In genomic region chr19:14031719-14032480, GRCh38 we compare ENCODE assay signal across 8 cellular contexts. TPM values are rescaled to one million over a fixed set of nuclear protein-coding genes. Genes with fewer than 3 reads are reported as not detected.
DNase-seq lines count a peak whose midpoint lies in the region; ATAC-seq and TF ChIP-seq lines count a peak whose summit lies in the region.

Gene IL27RA (plus strand): TSS chr19:14031762. CDS start chr19:14031873, 111 bp downstream.

- H3K27ac ChIP-seq in mesodermal cell (ENCODE audit: low read depth, low read length, severe bottlenecking) = no peak within 1 kb of the TSS

- H3K4me1 Mint-ChIP-seq in activated CD4-positive, alpha-beta memory T cell treated with anti-CD3 and anti-CD28 coated beads, Interleukin-2, amount 10 ng/mL, durations not matched to agents 7 days and 5 days = peaks cover 25% of the 10 kb centered on the region

- peaks cover 5% of the 10 kb centered on the region for H3K27me3 Mint-ChIP-seq in activated CD4-positive, alpha-beta memory T cell treated with anti-CD3 and anti-CD28 coated beads, Interleukin-2, amount 10 ng/mL, durations not matched to agents 7 days and 5 days

- H3K9me3 ChIP-seq in mesodermal cell (ENCODE audit: control insufficient read depth, low read length) = no peaks in the 10 kb centered on the region

- WGBS in mesodermal cell (ENCODE audit: insufficient coverage in 2 of 2), 2 experiments = 0 to 1% methylated on average over 43 to 44 of the region's 63 CpGs

- H3K4me3 Mint-ChIP-seq in activated CD4-positive, alpha-beta memory T cell treated with anti-CD3 and anti-CD28 coated beads, Interleukin-2, amount 10 ng/mL, durations not matched to agents 7 days and 5 days = peak within 1 kb of the TSS; percentile 93

- H3K27me3 ChIP-seq in GM06990 (replicated peaks; ENCODE audit: control insufficient read depth, insufficient read depth, low read length) = no peaks in the 10 kb centered on the region

- peak; percentile 87 for DNase-seq in GM06990 (ENCODE audit: extremely low read depth, insufficient read length)
- DNase-seq in NCI-H446 treated with DMSO at 0.1 percent for 48 hours (lab: John Stamatoyannopoulos, UW) = peak; percentile 14
- DNase-seq in activated CD4-positive, alpha-beta memory T cell treated with anti-CD3 and anti-CD28 coated beads, Interleukin-2, amount 10 ng/mL, durations not matched to agents 7 days and 5 days = peak; percentile 87
- DNase-seq in effector CD8-positive, alpha-beta T cell (lab: John Stamatoyannopoulos, UW) = peak; percentile 73
- peak; percentile 54 to 63 for DNase-seq in stimulated activated CD8-positive, alpha-beta memory T cell treated with anti-CD3 and anti-CD28 coated beads, Interleukin-2, amount 100 ng/mL, for 1 hour (ENCODE audit: low read depth in 2 of 2)

- TF ChIP-seq CTCF in GM06990 (IDR thresholded peaks at IDR 0.05; ENCODE audit: insufficient read depth, low read length, poor library complexity, severe bottlenecking) = peak; percentile 94

- peaks cover 17% of the 10 kb centered on the region for H3K36me3 Mint-ChIP-seq in activated CD4-positive, alpha-beta memory T cell treated with anti-CD3 and anti-CD28 coated beads, Interleukin-2, amount 10 ng/mL, durations not matched to agents 7 days and 5 days (ENCODE audit: low read depth)

- peak within 1 kb of the TSS; percentile 83 for H3K4me3 ChIP-seq in GM06990 (replicated peaks; ENCODE audit: low read depth, low read length)
- peak within 1 kb of the TSS; percentile 69 for H3K4me3 ChIP-seq in mesodermal cell (ENCODE audit: extremely low read depth, insufficient read depth, low read length, poor library complexity, severe bottlenecking)

- H3K4me1 ChIP-seq in mesodermal cell (ENCODE audit: control insufficient read depth, insufficient read depth, low read length, poor library complexity, severe bottlenecking) = no peaks in the 10 kb centered on the region

- H3K27ac Mint-ChIP-seq in activated CD4-positive, alpha-beta memory T cell treated with anti-CD3 and anti-CD28 coated beads, Interleukin-2, amount 10 ng/mL, durations not matched to agents 7 days and 5 days = peak within 1 kb of the TSS; percentile 82

- H3K9me3 Mint-ChIP-seq in activated CD4-positive, alpha-beta memory T cell treated with anti-CD3 and anti-CD28 coated beads, Interleukin-2, amount 10 ng/mL, durations not matched to agents 7 days and 5 days = no peaks in the 10 kb centered on the region

- ATAC-seq in HG02763 (IDR thresholded peaks at IDR 0.05; ENCODE audit: unreplicated experiment) (peak; percentile 55), HG03378 (IDR thresholded peaks at IDR 0.05; ENCODE audit: unreplicated experiment) (no peak)

- POLR2A ChIA-PET in activated CD4-positive, alpha-beta memory T cell treated with anti-CD3 and anti-CD28 coated beads, Interleukin-2, amount 10 ng/mL, durations not matched to agents 7 days and 5 days (lab: Charles Lee) = interaction anchor here (0.7 to 3.6 kb wide), 40 partner anchors 8 to 865 kb away, joined by 3 to 49 read pairs (median 4); partner anchors contain the start of genes ADGRE5, C19orf53, DCAF15 and MISP3

- H3K36me3 ChIP-seq in GM06990 (ENCODE audit: control insufficient read depth, insufficient read depth, low read length) (no peaks in the 10 kb centered on the region; the same call in 1 of the 2 replicates), mesodermal cell (ENCODE audit: control insufficient read depth, insufficient read depth, low read length) (no peaks in the 10 kb centered on the region)

- CTCF ChIA-PET in activated CD4-positive, alpha-beta memory T cell treated with anti-CD3 and anti-CD28 coated beads, Interleukin-2, amount 10 ng/mL, durations not matched to agents 7 days and 5 days (lab: Charles Lee) = interaction anchor here (0.7 to 2.6 kb wide), 17 partner anchors 8 to 159 kb away, joined by 3 to 17 read pairs (median 4); partner anchors contain the start of genes ASF1B, DCAF15 and MISP3

RNA-seq across cellular contexts. Expression of gene IL27RA, which starts in this region (rescaled TPM):
- total RNA-seq in activated CD4-positive, alpha-beta memory T cell treated with anti-CD3 and anti-CD28 coated beads, Interleukin-2, amount 10 ng/mL, durations not matched to agents 7 days and 5 days = 10 to 100 TPM; 55.5 to 58.1 TPM
- polyA plus RNA-seq in mesodermal cell (2013, experiment 1 of 2) = 13.6 TPM
- polyA plus RNA-seq in mesodermal cell (2013, experiment 2 of 2) = 11.2 TPM

Comparison
In these comparisons a context has a peak if more than half of its experiments do, and no peak if none do; other contexts are left out.
1. DNase-seq: peak in every context shown above with its lines; median percentile 87 in GM06990; 87 in activated CD4-positive, alpha-beta memory T cell treated with anti-CD3 and anti-CD28 coated beads, Interleukin-2, amount 10 ng/mL, durations not matched to agents 7 days and 5 days; 73 in effector CD8-positive, alpha-beta T cell; 58 in stimulated activated CD8-positive, alpha-beta memory T cell treated with anti-CD3 and anti-CD28 coated beads, Interleukin-2, amount 100 ng/mL, for 1 hour; 14 in NCI-H446 treated with DMSO at 0.1 percent for 48 hours.